8 cellular contexts compared by ENCODE assay signal in genomic region chr16:74984670-74985411, GRCh38. TPM values are rescaled to one million over a fixed set of nuclear protein-coding genes. Genes with fewer than 3 reads are reported as not detected.
A peak's percentile ranks its signal among the peaks of the same experiment; 100 is the strongest.
DNase-seq lines count a peak whose midpoint lies in the region; ATAC-seq and TF ChIP-seq lines count a peak whose summit lies in the region.

Gene WDR59, minus strand, starts transcription at chr16:74985123. Its CDS starts 106 bp downstream, at chr16:74985017.

- H3K4me3 ChIP-seq in left ventricle myocardium inferior (peak within 1 kb of the TSS; percentile 97), prostate gland (peak within 1 kb of the TSS; percentile 94 to 96), urinary bladder (ENCODE audit: low read depth, low read length) (peak within 1 kb of the TSS; percentile 89)

- no peak for TF ChIP-seq CTCF in left ventricle myocardium inferior (IDR thresholded peaks at IDR 0.05; ENCODE audit: borderline replicate concordance)
- no peak for TF ChIP-seq CTCF in prostate gland (IDR thresholded peaks at IDR 0.05)

- peaks cover 15% of the 10 kb centered on the region for H3K4me1 Mint-ChIP-seq in T-helper 17 cell

- peak; percentile 93 for DNase-seq in NCI-H1694 treated with DMSO at 0.1 percent for 48 hours (lab: John Stamatoyannopoulos, UW)
- peak; percentile 93 to 97 (median 96) for DNase-seq in T-helper 17 cell
- peak; percentile 48 to 99 (median 97) for DNase-seq in amygdala (lab: John Stamatoyannopoulos, UW)
- peak; percentile 99 for DNase-seq in left ventricle myocardium inferior
- DNase-seq in prostate gland (ENCODE audit: low spot score), result peak; percentile 100

- TF ChIP-seq POLR2A in GM15510 (IDR thresholded peaks at IDR 0.05; ENCODE audit: borderline replicate concordance, extremely low read depth, insufficient read length) (peak; percentile 72), prostate gland (IDR thresholded peaks at IDR 0.05) (peak; percentile 71)

- no peaks in the 10 kb centered on the region for H3K36me3 Mint-ChIP-seq in T-helper 17 cell (ENCODE audit: low read depth)

- no peaks in the 10 kb centered on the region for H3K36me3 ChIP-seq in left ventricle myocardium inferior
- no peaks in the 10 kb centered on the region for H3K36me3 ChIP-seq in prostate gland
- no peaks in the 10 kb centered on the region for H3K36me3 ChIP-seq in urinary bladder (ENCODE audit: insufficient read depth)

- H3K4me1 ChIP-seq in left ventricle myocardium inferior (peaks cover 26% of the 10 kb centered on the region), prostate gland (replicated peaks) (no peaks in the 10 kb centered on the region), urinary bladder (ENCODE audit: insufficient read depth) (no peaks in the 10 kb centered on the region)

- peak; percentile 99 for ATAC-seq in HG02885 (IDR thresholded peaks at IDR 0.05; ENCODE audit: poor library complexity, unreplicated experiment)
- ATAC-seq in T-helper 17 cell, result peak; percentile 98

- H3K9me3 ChIP-seq in T-helper 17 cell (ENCODE audit: control insufficient read depth, low read length, poor library complexity, severe bottlenecking), result no peaks in the 10 kb centered on the region
- no peaks in the 10 kb centered on the region for H3K9me3 ChIP-seq in left ventricle myocardium inferior (replicated peaks)
- no peaks in the 10 kb centered on the region for H3K9me3 ChIP-seq in prostate gland

- under 1% methylated on average over 61 of the region's 61 CpGs for WGBS in prostate gland
- WGBS in urinary bladder, result 1% methylated on average over 61 of the region's 61 CpGs

- H3K27ac Mint-ChIP-seq in T-helper 17 cell, result peak within 1 kb of the TSS; percentile 73

- no peaks in the 10 kb centered on the region for H3K27me3 Mint-ChIP-seq in T-helper 17 cell

- peak within 1 kb of the TSS; percentile 86 for H3K27ac ChIP-seq in left ventricle myocardium inferior (replicated peaks)
- peak within 1 kb of the TSS; percentile 81 for H3K27ac ChIP-seq in prostate gland
- no peak within 1 kb of the TSS for H3K27ac ChIP-seq in urinary bladder (ENCODE audit: low read depth)

- intact Hi-C loops in left ventricle myocardium inferior (cut with micrococcal nuclease) (no loop called here), prostate gland (cut with DNase I) (no loop called here)

- H3K4me3 Mint-ChIP-seq in T-helper 17 cell, result peak within 1 kb of the TSS; percentile 97

- H3K27me3 ChIP-seq in left ventricle myocardium inferior (ENCODE audit: low read depth) (no peaks in the 10 kb centered on the region), prostate gland (replicated peaks; ENCODE audit: insufficient read depth) (no peaks in the 10 kb centered on the region)

RNA-seq across cellular contexts. Expression of gene WDR59, which starts in this region (rescaled TPM):
- total RNA-seq in T-helper 17 cell (100 to 1,000 TPM in 1 of 2 donors, 10 to 100 TPM in 1; 90.2 to 112 TPM), left ventricle myocardium inferior (52.5 TPM), prostate gland (10 to 100 TPM; 38.5 to 62.6 TPM), urinary bladder (28.7 TPM)
- 22.1 TPM for polyA plus RNA-seq in urinary bladder
